In the genomic region with DNA sequence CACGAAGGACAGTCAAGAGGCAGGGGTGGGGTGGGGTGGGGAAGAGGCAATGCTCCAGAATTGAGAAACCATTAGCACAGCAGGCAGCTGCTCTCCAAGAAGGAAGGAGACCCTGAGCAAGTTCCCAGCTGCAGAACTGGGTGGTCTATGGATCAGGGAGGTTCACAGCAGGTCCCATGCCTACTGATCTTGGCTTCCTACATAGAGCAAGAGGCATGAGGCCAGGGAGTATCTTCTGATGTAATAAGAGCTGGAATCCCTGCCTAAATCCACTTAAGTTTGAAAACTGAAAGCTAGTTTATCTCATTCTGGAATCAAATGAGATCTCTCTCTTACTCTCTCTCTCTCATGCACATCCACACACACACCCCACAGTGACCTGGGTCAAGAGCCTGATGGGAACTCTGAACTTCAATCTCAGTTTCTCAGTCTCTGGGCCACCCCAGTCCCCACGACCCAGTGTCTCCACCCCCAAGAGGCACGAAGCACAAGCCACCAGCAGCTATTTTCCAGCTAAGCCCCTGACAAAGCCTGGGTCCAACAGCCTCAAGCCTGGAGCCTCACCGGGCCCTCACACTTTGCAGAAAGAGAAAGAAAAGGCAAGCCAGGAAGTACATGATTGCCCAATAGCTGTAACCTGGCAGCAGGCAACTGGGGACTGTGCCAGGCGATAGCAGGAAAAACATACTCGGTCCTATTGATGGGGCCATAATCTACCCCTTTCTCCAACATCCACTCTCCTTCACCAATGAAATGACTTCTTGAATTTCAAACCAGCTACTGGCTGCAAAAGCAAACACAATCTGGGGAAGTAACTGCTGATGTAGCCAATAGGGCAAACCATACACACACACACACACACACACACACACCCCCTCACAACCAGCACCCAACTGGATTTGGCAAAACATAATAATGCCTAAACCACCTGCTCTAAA, we compare ENCODE assay signal across 1 cellular context.
TF ChIP-seq lines count a peak whose summit lies in the region.

No MANE protein-coding gene starts in this region.

TF ChIP-seq in SK-N-SH treated with all-trans-retinoic acid at 6 μM for 48 hours, 23 proteins besides CTCF, POLR2A, EP300 and RAD21 (continued from another document):
- TF ChIP-seq, protein P1, sequence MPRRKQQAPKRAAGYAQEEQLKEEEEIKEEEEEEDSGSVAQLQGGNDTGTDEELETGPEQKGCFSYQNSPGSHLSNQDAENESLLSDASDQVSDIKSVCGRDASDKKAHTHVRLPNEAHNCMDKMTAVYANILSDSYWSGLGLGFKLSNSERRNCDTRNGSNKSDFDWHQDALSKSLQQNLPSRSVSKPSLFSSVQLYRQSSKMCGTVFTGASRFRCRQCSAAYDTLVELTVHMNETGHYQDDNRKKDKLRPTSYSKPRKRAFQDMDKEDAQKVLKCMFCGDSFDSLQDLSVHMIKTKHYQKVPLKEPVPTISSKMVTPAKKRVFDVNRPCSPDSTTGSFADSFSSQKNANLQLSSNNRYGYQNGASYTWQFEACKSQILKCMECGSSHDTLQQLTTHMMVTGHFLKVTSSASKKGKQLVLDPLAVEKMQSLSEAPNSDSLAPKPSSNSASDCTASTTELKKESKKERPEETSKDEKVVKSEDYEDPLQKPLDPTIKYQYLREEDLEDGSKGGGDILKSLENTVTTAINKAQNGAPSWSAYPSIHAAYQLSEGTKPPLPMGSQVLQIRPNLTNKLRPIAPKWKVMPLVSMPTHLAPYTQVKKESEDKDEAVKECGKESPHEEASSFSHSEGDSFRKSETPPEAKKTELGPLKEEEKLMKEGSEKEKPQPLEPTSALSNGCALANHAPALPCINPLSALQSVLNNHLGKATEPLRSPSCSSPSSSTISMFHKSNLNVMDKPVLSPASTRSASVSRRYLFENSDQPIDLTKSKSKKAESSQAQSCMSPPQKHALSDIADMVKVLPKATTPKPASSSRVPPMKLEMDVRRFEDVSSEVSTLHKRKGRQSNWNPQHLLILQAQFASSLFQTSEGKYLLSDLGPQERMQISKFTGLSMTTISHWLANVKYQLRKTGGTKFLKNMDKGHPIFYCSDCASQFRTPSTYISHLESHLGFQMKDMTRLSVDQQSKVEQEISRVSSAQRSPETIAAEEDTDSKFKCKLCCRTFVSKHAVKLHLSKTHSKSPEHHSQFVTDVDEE (CRISPR knock-in tag; IDR thresholded peaks at IDR 0.05): no peak
- TF ChIP-seq ZC3H10 (CRISPR knock-in tag; IDR thresholded peaks at IDR 0.05) (no peak), ZFP3 (CRISPR knock-in tag; IDR thresholded peaks at IDR 0.05) (no peak), SNAI2 (CRISPR knock-in tag; IDR thresholded peaks at IDR 0.05) (no peak)
TF ChIP-seq in SK-N-SH treated with all-trans-retinoic acid at 6 μM for 48 hours: peak in this region for 0.
